ENCODE assay signal across 13 cellular contexts in the genomic region with DNA sequence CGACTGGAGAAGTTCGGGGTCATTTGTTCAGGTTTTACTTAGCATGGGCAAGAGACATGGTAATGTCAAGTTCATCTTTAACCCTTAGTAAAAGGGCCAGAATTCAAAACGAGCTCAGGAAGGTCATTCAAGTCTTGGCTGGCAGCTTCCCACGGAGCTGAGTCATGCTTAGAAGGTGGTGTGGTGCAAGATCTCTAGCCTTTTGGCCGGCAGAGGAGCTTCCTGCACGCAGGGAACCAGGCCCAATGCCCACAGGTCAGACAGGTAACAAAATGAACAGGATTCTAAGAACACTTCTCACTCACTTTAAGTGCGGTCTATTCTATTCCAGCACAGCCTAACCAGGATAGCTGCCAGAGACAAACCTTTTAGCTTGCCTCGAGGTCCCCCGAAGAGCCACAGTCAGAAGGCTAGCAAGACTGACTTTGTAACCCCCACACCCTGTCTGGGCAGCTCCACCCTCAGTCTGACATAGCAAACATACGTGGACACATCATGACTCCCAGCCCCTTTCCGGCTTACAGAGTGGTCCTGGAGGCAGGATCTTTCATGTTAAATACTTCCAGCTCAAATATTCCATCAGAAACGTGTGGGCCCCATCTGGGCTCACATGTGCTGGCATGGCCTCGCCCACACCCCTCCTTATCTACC.
DNase-seq lines count a peak whose midpoint lies in the region; ATAC-seq and TF ChIP-seq lines count a peak whose summit lies in the region.
"Had no signal": no experiment of that assay in that cellular context is flagged by ENCODE, and none has a peak within 500 bp of the region (broad histone marks: within the 10 kb centered on the region; RNA-seq: fewer than 3 reads in every experiment).

No MANE protein-coding gene starts in this region.

- ATAC-seq in PC-3 (no peak), GM19035 (IDR thresholded peaks at IDR 0.05; ENCODE audit: unreplicated experiment) (no peak), T-cell (replicated peaks in 1 of 4) (no peak)

- no peaks in the 10 kb centered on the region for H3F3A ChIP-seq in PC-3 (ENCODE audit: low read length, unreplicated experiment)

- H4K20me1 ChIP-seq in PC-3 (ENCODE audit: low read length) (no peaks in the 10 kb centered on the region), hepatocyte (ENCODE audit: insufficient read depth, poor library complexity, severe bottlenecking) (no peaks in the 10 kb centered on the region)

- H2AFZ ChIP-seq in PC-3 (ENCODE audit: low read length): 0 out of 2 replicates have a peak overlapping the region, but pooled peaks have one; percentile 5
- no peak overlapping the region for H2AFZ ChIP-seq in hepatocyte

- intact Hi-C loops in PC-3 (cut with micrococcal nuclease): no loop called here
- intact Hi-C loops in esophagus muscularis mucosa (cut with DNase I): no loop called here
- intact Hi-C loops in thyroid gland (cut with DNase I): no loop called here

- no TSS peak for BruUV-seq in PC-3 (replicated peaks; lab: Mats Ljungman, UMichigan)

- POLR2A ChIA-PET in PC-3 (lab: Charles Lee; ENCODE audit: unreplicated experiment): no interaction called here
- POLR2A ChIA-PET in T-cell (lab: Charles Lee): no interaction called here

- H3K9me2 ChIP-seq in PC-3 (replicated peaks; ENCODE audit: low read length): no peaks in the 10 kb centered on the region
- no peaks in the 10 kb centered on the region for H3K9me2 ChIP-seq in hepatocyte (replicated peaks; ENCODE audit: insufficient read depth)

- H3K36me3 ChIP-seq in PC-3 (ENCODE audit: low read depth, low read length) (no peaks in the 10 kb centered on the region), esophagus muscularis mucosa (no peaks in the 10 kb centered on the region), thyroid gland (no peaks in the 10 kb centered on the region), hepatocyte (replicated peaks; ENCODE audit: insufficient read depth, low read depth) (no peaks in the 10 kb centered on the region)

- H3K9me3 Mint-ChIP-seq in T-cell: peaks cover 0 to 4% (median 0%) of the 10 kb centered on the region in 3 donors

- H3K27me3 Mint-ChIP-seq in T-cell: peaks cover 0 to 7% of the 10 kb centered on the region in 2 donors

- H3K4me1 ChIP-seq in PC-3 (ENCODE audit: insufficient read depth, low read length) (peaks cover 9% of the 10 kb centered on the region; the same call in 1 of the 2 replicates), esophagus muscularis mucosa (no peaks in the 10 kb centered on the region), thyroid gland (no peaks in the 10 kb centered on the region), hepatocyte (ENCODE audit: insufficient read depth) (no peaks in the 10 kb centered on the region)

- TF ChIP-seq EP300 in esophagus muscularis mucosa (IDR thresholded peaks at IDR 0.05): no peak

- CTCF ChIA-PET in PC-3 (lab: Charles Lee) (no interaction called here), T-cell (lab: Charles Lee) (no interaction called here)

- H3K27ac ChIP-seq in PC-3 (ENCODE audit: low read length): no peak overlapping the region
- no peak overlapping the region for H3K27ac ChIP-seq in esophagus muscularis mucosa (replicated peaks in 1 of 4)
- H3K27ac ChIP-seq in thyroid gland: no peak overlapping the region
- H3K27ac ChIP-seq in hepatocyte: no peak overlapping the region
- H3K27ac ChIP-seq: A549 had no signal

- peaks cover 0 to 8% (median 0%) of the 10 kb centered on the region in 3 donors for H3K4me1 Mint-ChIP-seq in T-cell
- H3K4me1 Mint-ChIP-seq: activated naive CD8-positive, alpha-beta T cell treated with anti-CD3 and anti-CD28 coated beads, Interleukin-2, amount 10 ng/mL, durations not matched to agents 7 days and 5 days had no signal

- no peak overlapping the region for H3K4me2 ChIP-seq in PC-3 (ENCODE audit: low read length)
- no peak overlapping the region for H3K4me2 ChIP-seq in hepatocyte
- H3K4me2 ChIP-seq: A549 had no signal

- H3K9me3 ChIP-seq in PC-3 (ENCODE audit: low read length) (no peaks in the 10 kb centered on the region), esophagus muscularis mucosa (no peaks in the 10 kb centered on the region), thyroid gland (no peaks in the 10 kb centered on the region), hepatocyte (ENCODE audit: low read depth) (no peaks in the 10 kb centered on the region)
- H3K9me3 ChIP-seq: A549 had no signal

- H3K4me3 ChIP-seq in PC-3 (ENCODE audit: low read length): no peak overlapping the region
- H3K4me3 ChIP-seq in esophagus muscularis mucosa: no peak overlapping the region
- no peak overlapping the region for H3K4me3 ChIP-seq in thyroid gland (replicated peaks in 1 of 3)
- H3K4me3 ChIP-seq in hepatocyte: no peak overlapping the region
- H3K4me3 ChIP-seq: A549 had no signal

- no peak overlapping the region for H3K4me3 Mint-ChIP-seq in T-cell
- H3K4me3 Mint-ChIP-seq: activated naive CD8-positive, alpha-beta T cell treated with anti-CD3 and anti-CD28 coated beads, Interleukin-2, amount 10 ng/mL, durations not matched to agents 7 days and 5 days had no signal

- TF ChIP-seq POLR2A in esophagus muscularis mucosa (IDR thresholded peaks at IDR 0.05; ENCODE audit: low read depth) (no peak), thyroid gland (IDR thresholded peaks at IDR 0.05) (no peak)

- no peaks in the 10 kb centered on the region for H3K36me3 Mint-ChIP-seq in T-cell
- H3K36me3 Mint-ChIP-seq: activated naive CD8-positive, alpha-beta T cell treated with anti-CD3 and anti-CD28 coated beads, Interleukin-2, amount 10 ng/mL, durations not matched to agents 7 days and 5 days had no signal

- DNase-seq in NCI-H82 (lab: John Stamatoyannopoulos, UW) (peak; percentile 14), NCI-H82 treated with DMSO at 0.1 percent for 48 hours (lab: John Stamatoyannopoulos, UW; ENCODE audit: unreplicated experiment) (no peak), PC-3 (peak; percentile 68), esophagus muscularis mucosa (ENCODE audit: extremely low spot score) (peak; percentile 64), thyroid gland (peak; percentile 68 to 87), T-cell (no peak), hepatocyte (ENCODE audit: low spot score) (no peak)
- DNase-seq: activated CD4-positive, CD25-positive, alpha-beta regulatory T cell; activated naive CD8-positive, alpha-beta T cell treated with anti-CD3 and anti-CD28 coated beads, Interleukin-2, amount 10 ng/mL, durations not matched to agents 7 days and 5 days; NCI-H187; substantia nigra had no signal

- H3K27me3 ChIP-seq in PC-3 (ENCODE audit: low read length) (no peaks in the 10 kb centered on the region), esophagus muscularis mucosa (no peaks in the 10 kb centered on the region), thyroid gland (no peaks in the 10 kb centered on the region), hepatocyte (no peaks in the 10 kb centered on the region)

- WGBS in esophagus muscularis mucosa: 69% methylated on average over 13 of the region's 13 CpGs
- WGBS in thyroid gland, 2 donors: 54 to 65% methylated on average over 13 of the region's 13 CpGs
- 80% methylated on average over 13 of the region's 13 CpGs for WGBS in hepatocyte (ENCODE audit: low lambda C conversion rate, missing lambda C conversion rate)

- no peak overlapping the region for H3K27ac Mint-ChIP-seq in T-cell
- H3K27ac Mint-ChIP-seq: activated naive CD8-positive, alpha-beta T cell treated with anti-CD3 and anti-CD28 coated beads, Interleukin-2, amount 10 ng/mL, durations not matched to agents 7 days and 5 days had no signal

- TF ChIP-seq CTCF in PC-3 (conservative IDR thresholded peaks at IDR 0.05; ENCODE audit: low read depth, low read length) (no peak), esophagus muscularis mucosa (IDR thresholded peaks at IDR 0.05) (no peak), thyroid gland (IDR thresholded peaks at IDR 0.05) (no peak), hepatocyte (IDR thresholded peaks at IDR 0.05; ENCODE audit: poor library complexity) (no peak)

- H3K9ac ChIP-seq in PC-3 (ENCODE audit: low read length): no peak overlapping the region

- H3K79me2 ChIP-seq in PC-3 (ENCODE audit: low read length): no peaks in the 10 kb centered on the region
- H3K79me2 ChIP-seq in hepatocyte: no peaks in the 10 kb centered on the region

Comparison
In these comparisons a context has a peak if more than half of its experiments do, and no peak if none do; other contexts are left out.
1. DNase-seq: peak in NCI-H82 (single experiment), PC-3 (single experiment), esophagus muscularis mucosa (single experiment) and thyroid gland (2 of 2); none in NCI-H82 treated with DMSO at 0.1 percent for 48 hours (single experiment), T-cell (0 of 34) and hepatocyte (single experiment).